15 cellular contexts compared by ENCODE assay signal in the genomic region with DNA sequence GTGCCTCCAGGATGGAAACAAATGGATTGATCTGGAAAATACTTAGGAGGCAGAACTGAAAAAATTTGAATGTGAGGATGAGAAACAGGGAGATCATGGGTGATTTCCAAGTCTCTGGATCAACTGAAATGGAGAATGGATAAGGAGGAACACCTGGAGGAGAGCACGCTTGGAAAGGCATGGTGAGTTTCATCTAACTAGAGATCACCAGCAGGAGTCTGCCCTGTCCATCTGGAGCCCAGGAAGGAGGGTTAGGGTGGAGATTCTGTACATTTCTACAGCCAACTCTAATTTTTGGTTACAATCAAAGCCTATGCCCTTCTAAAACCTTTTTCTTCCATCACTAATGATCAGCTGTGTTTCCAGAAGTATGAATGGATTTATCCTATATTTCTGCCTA.
DNase-seq lines count a peak whose midpoint lies in the region; FAIRE-seq and TF ChIP-seq lines count a peak whose summit lies in the region.
"Had no signal": no experiment of that assay in that cellular context is flagged by ENCODE, and none has a peak within 500 bp of the region (broad histone marks: within the 10 kb centered on the region; RNA-seq: fewer than 3 reads in every experiment).

No MANE protein-coding gene starts in this region.

- no peak overlapping the region for H2BK15ac ChIP-seq in H9 (ENCODE audit: low read depth, low read length)

- H4K20me1 ChIP-seq in H9 (ENCODE audit: control insufficient read depth, insufficient read depth, insufficient read length) (no peaks in the 10 kb centered on the region), MM.1S (ENCODE audit: insufficient read depth, low read length) (no peaks in the 10 kb centered on the region)

- no peak overlapping the region for H3T11ph ChIP-seq in H9 (ENCODE audit: low read length)

- H3K36me3 ChIP-seq in MM.1S (replicated peaks; ENCODE audit: insufficient read depth, low read length): no peaks in the 10 kb centered on the region
- H3K36me3 ChIP-seq: Peyer's patch had no signal

- H2BK5ac ChIP-seq in H9 (ENCODE audit: insufficient read length, low read length): no peak overlapping the region

- H3K56ac ChIP-seq in H9 (ENCODE audit: insufficient read length, low read depth, low read length): no peak overlapping the region

- H3K79me2 ChIP-seq in H9 (ENCODE audit: insufficient read depth, low read length) (no peaks in the 10 kb centered on the region), MM.1S (ENCODE audit: low read length) (no peaks in the 10 kb centered on the region)

- H3K4me2 ChIP-seq in H9 (ENCODE audit: insufficient read depth, insufficient read length, low read length): no peak overlapping the region
- H3K4me2 ChIP-seq in MM.1S (ENCODE audit: low read depth, low read length): no peak overlapping the region

- H2AFZ ChIP-seq in H9 (ENCODE audit: low read length) (no peak overlapping the region), MM.1S (ENCODE audit: low read length) (no peak overlapping the region)

- FAIRE-seq in frontal cortex (lab: Jason Lieb, UNC): no peak

- no peaks in the 10 kb centered on the region for H3K9me2 ChIP-seq in MM.1S (replicated peaks; ENCODE audit: insufficient read depth, low read length)

- no peak overlapping the region for H2BK20ac ChIP-seq in H9 (ENCODE audit: low read depth, low read length, poor library complexity, severe bottlenecking)

- no peaks in the 10 kb centered on the region for H3K9me3 ChIP-seq in H9 (ENCODE audit: control insufficient read depth, low read depth, low read length)
- H3K9me3 ChIP-seq in MM.1S (replicated peaks; ENCODE audit: insufficient read depth, low read length): no peaks in the 10 kb centered on the region
- H3K9me3 ChIP-seq: Peyer's patch had no signal

- no peak overlapping the region for H4K91ac ChIP-seq in H9 (ENCODE audit: insufficient read length, low read depth, low read length)

- no peak overlapping the region for H4K8ac ChIP-seq in H9 (replicated peaks; ENCODE audit: insufficient read length, low read depth, low read length)

- peaks cover 32% of the 10 kb centered on the region for H3K9me3 Mint-ChIP-seq in T-helper 2 cell treated with Interferon-gamma antibody and Interleukin-4, amounts not matched to agents 5 μg/mL and 100 μg/mL, for 36 hours
- peaks cover 11% of the 10 kb centered on the region in 2 experiments; a peak in 4 of 5 replicates for H3K9me3 Mint-ChIP-seq in H9

- H3K4me3 Mint-ChIP-seq in T-helper 2 cell treated with Interferon-gamma antibody and Interleukin-4, amounts not matched to agents 5 μg/mL and 100 μg/mL, for 36 hours: no peak overlapping the region
- no peak overlapping the region for H3K4me3 Mint-ChIP-seq in H9
- H3K4me3 Mint-ChIP-seq: CD8-positive, alpha-beta T cell had no signal

- peaks cover 51% of the 10 kb centered on the region for H3K36me3 Mint-ChIP-seq in T-helper 2 cell treated with Interferon-gamma antibody and Interleukin-4, amounts not matched to agents 5 μg/mL and 100 μg/mL, for 36 hours (ENCODE audit: low read depth)
- peaks cover 0 to 9% (median 2%) of the 10 kb centered on the region in 3 experiments; a peak in 2 of 7 replicates for H3K36me3 Mint-ChIP-seq in H9 (ENCODE audit: insufficient read depth in 1 of 3, low read depth in 3 of 3)

- H3K9ac ChIP-seq in H9 (ENCODE audit: extremely low read depth, insufficient read length, low read length) (no peak overlapping the region), MM.1S (ENCODE audit: low read length) (no peak overlapping the region)

- H3K79me1 ChIP-seq in H9 (ENCODE audit: insufficient read depth, low read depth, low read length, poor library complexity, severe bottlenecking): no peaks in the 10 kb centered on the region

- H4K5ac ChIP-seq in H9 (ENCODE audit: insufficient read length, low read depth, low read length): no peak overlapping the region

- no peak for TF ChIP-seq CTCF in H9 (conservative IDR thresholded peaks at IDR 0.05)
- no peak for TF ChIP-seq CTCF in MM.1S (IDR thresholded peaks at IDR 0.05; ENCODE audit: low read length)

- no peak overlapping the region for H3K4ac ChIP-seq in H9 (ENCODE audit: low read depth, low read length)

- H3K18ac ChIP-seq in H9 (ENCODE audit: insufficient read length, low read depth, low read length): no peak overlapping the region

- H3K23me2 ChIP-seq in H9 (ENCODE audit: insufficient read length, low read depth, low read length, poor library complexity, severe bottlenecking): no peaks in the 10 kb centered on the region

- H3K23ac ChIP-seq in H9 (ENCODE audit: insufficient read length, low read depth, low read length): no peak overlapping the region

- no peaks in the 10 kb centered on the region for H3K27me3 Mint-ChIP-seq in T-helper 2 cell treated with Interferon-gamma antibody and Interleukin-4, amounts not matched to agents 5 μg/mL and 100 μg/mL, for 36 hours (ENCODE audit: low read depth)
- H3K27me3 Mint-ChIP-seq in H9 (ENCODE audit: low read depth): no peaks in the 10 kb centered on the region; the same call in none of the 2 replicates

- no peak for DNase-seq in T-helper 2 cell treated with Interferon-gamma antibody and Interleukin-4, amounts not matched to agents 5 μg/mL and 100 μg/mL, for 36 hours (ENCODE audit: low spot score)
- no peak for DNase-seq in T-helper 2 cell
- peak; percentile 5 for DNase-seq in COLO668 (lab: John Stamatoyannopoulos, UW; ENCODE audit: unreplicated experiment)
- DNase-seq in NCI-H146 (lab: John Stamatoyannopoulos, UW): peak; percentile 56
- peak; percentile 54 for DNase-seq in cerebellar cortex (ENCODE audit: low spot score)
- DNase-seq in H9: no peak
- no peak for DNase-seq in frontal cortex (ENCODE audit: low spot score in 2 of 2)
- no peak for DNase-seq in MM.1S
- DNase-seq: ACHN; CD8-positive, alpha-beta T cell; GOT3; NCI-H1048; NCI-H82; Peyer's patch; Right ventricle myocardium superior had no signal

- no peak overlapping the region for H2BK12ac ChIP-seq in H9 (ENCODE audit: insufficient read length, low read depth, low read length)

- peaks cover 52% of the 10 kb centered on the region for H3K4me1 Mint-ChIP-seq in T-helper 2 cell treated with Interferon-gamma antibody and Interleukin-4, amounts not matched to agents 5 μg/mL and 100 μg/mL, for 36 hours (ENCODE audit: low read depth)
- H3K4me1 Mint-ChIP-seq in H9: no peaks in the 10 kb centered on the region

- no CpG with 5 or more reads among the region's 1 CpG for WGBS in H9 (ENCODE audit: extremely low coverage, insufficient read length, low lambda C conversion rate)

- H3K27me3 ChIP-seq in H9 (ENCODE audit: insufficient read depth, low read length) (no peaks in the 10 kb centered on the region), MM.1S (replicated peaks; ENCODE audit: insufficient read depth, low read length) (no peaks in the 10 kb centered on the region)
- H3K27me3 ChIP-seq: Peyer's patch had no signal

- peak overlapping the region; percentile 52 for H3K27ac Mint-ChIP-seq in T-helper 2 cell treated with Interferon-gamma antibody and Interleukin-4, amounts not matched to agents 5 μg/mL and 100 μg/mL, for 36 hours
- no peak overlapping the region for H3K27ac Mint-ChIP-seq in H9

- no peak overlapping the region for H2BK120ac ChIP-seq in H9 (ENCODE audit: low read depth, low read length, poor library complexity, severe bottlenecking)

- H2AK5ac ChIP-seq in H9 (ENCODE audit: insufficient read length, low read length): no peak overlapping the region

- H3K4me3 ChIP-seq in MM.1S (ENCODE audit: low read length): no peak overlapping the region
- H3K4me3 ChIP-seq: Peyer's patch had no signal

- H3K27ac ChIP-seq in H9 (ENCODE audit: insufficient read length, low read depth, low read length) (no peak overlapping the region), MM.1S (ENCODE audit: low read length) (no peak overlapping the region)
- H3K27ac ChIP-seq: Peyer's patch had no signal

- H3K4me1 ChIP-seq in H9 (ENCODE audit: insufficient read depth, low read length) (no peaks in the 10 kb centered on the region), MM.1S (ENCODE audit: low read length) (peaks cover 4% of the 10 kb centered on the region; the same call in 1 of the 2 replicates)
- H3K4me1 ChIP-seq: Peyer's patch had no signal

- H3F3A ChIP-seq in MM.1S (ENCODE audit: insufficient read depth, low read length): no peaks in the 10 kb centered on the region

- no peak overlapping the region for H3K14ac ChIP-seq in H9 (ENCODE audit: insufficient read depth, low read length)

Comparison
In these comparisons a context has a peak if more than half of its experiments do, and no peak if none do; other contexts are left out.
1. DNase-seq: peak in COLO668 (single experiment), NCI-H146 (single experiment) and cerebellar cortex (single experiment); none in T-helper 2 cell treated with Interferon-gamma antibody and Interleukin-4, amounts not matched to agents 5 μg/mL and 100 μg/mL, for 36 hours (single experiment), T-helper 2 cell (0 of 5), H9 (single experiment), frontal cortex (0 of 2) and MM.1S (single experiment).